8 cellular contexts compared by ENCODE assay signal in the genomic region with DNA sequence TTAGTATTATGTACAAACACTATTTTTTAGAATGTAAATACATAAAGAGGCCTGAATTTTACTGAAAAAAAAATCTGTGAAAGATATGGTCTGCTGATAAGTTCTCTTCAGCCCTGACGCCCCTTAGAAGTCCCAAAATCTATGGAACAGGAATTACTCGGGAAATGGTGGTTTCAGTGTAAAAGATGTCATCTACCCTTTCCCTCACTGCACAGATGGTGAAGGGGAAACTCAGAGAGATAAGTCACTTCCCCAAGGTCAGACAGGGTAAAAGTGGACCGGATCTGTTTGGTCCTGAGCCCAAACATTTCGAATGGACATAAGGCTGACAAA.
A peak's percentile ranks its signal among the peaks of the same experiment; 100 is the strongest.
DNase-seq lines count a peak whose midpoint lies in the region; ATAC-seq and FAIRE-seq lines count a peak whose summit lies in the region.

No MANE protein-coding gene starts in this region.

- H3K4me3 ChIP-seq in duodenal mucosa (ENCODE audit: low read depth in 1 of 2, low read length in 2 of 2) (peak overlapping the region; percentile 36 to 69), skeletal muscle cell (ENCODE audit: low read depth, low read length) (peak overlapping the region; percentile 78)

- DNase-seq in HTR-8/SVneo (ENCODE audit: insufficient read length, low spot score): peak; percentile 6
- DNase-seq in skeletal muscle cell (ENCODE audit: low read depth): no peak
- DNase-seq in HK-2 (ENCODE audit: unreplicated experiment): no peak
- no peak for DNase-seq in NCI-H524 treated with DMSO at 0.1 percent for 48 hours (lab: John Stamatoyannopoulos, UW)
- no peak for DNase-seq in SIG-M5 (lab: John Stamatoyannopoulos, UW)
- DNase-seq in HuH-7 (ENCODE audit: low spot score): no peak

- FAIRE-seq in HTR-8/SVneo (lab: Jason Lieb, UNC): no peak

- no peak overlapping the region for H3K27ac ChIP-seq in duodenal mucosa (ENCODE audit: low read depth, low read length)

- H3K9ac ChIP-seq in duodenal mucosa (ENCODE audit: low read depth in 1 of 2, low read length in 2 of 2): peak overlapping the region in 1 of 2 donors; percentile 35

- ATAC-seq in GM19351 (IDR thresholded peaks at IDR 0.05; ENCODE audit: unreplicated experiment): peak; percentile 22

- H3K4me1 ChIP-seq in duodenal mucosa (ENCODE audit: control insufficient read depth in 1 of 2, insufficient read depth in 2 of 2, low read length in 2 of 2): peaks cover 10 to 19% of the 10 kb centered on the region in 2 donors

- no peaks in the 10 kb centered on the region for H3K36me3 ChIP-seq in duodenal mucosa (ENCODE audit: control insufficient read depth in 1 of 2, insufficient read depth in 2 of 2, low read length in 2 of 2)

- H3K9me3 ChIP-seq in duodenal mucosa (ENCODE audit: control insufficient read depth in 1 of 2, low read length in 2 of 2): no peaks in the 10 kb centered on the region

- H3K27me3 ChIP-seq in duodenal mucosa (ENCODE audit: control insufficient read depth in 1 of 2, insufficient read depth in 2 of 2, low read length in 2 of 2): no peaks in the 10 kb centered on the region
